ENCODE assay signal across 9 cellular contexts in genomic region chr7:104160375-104160774, GRCh38.
A peak's percentile ranks its signal among the peaks of the same experiment; 100 is the strongest.
DNase-seq lines count a peak whose midpoint lies in the region; ATAC-seq and TF ChIP-seq lines count a peak whose summit lies in the region.
"Had no signal": no experiment of that assay in that cellular context is flagged by ENCODE, and none has a peak within 500 bp of the region (broad histone marks: within the 10 kb centered on the region; RNA-seq: fewer than 3 reads in every experiment).

No MANE protein-coding gene starts in this region.

- DNase-seq in GM06990 (ENCODE audit: extremely low read depth, insufficient read length) (no peak), OCI-M1 (lab: John Stamatoyannopoulos, UW) (peak; percentile 83), fibroblast of peridontal ligament (ENCODE audit: extremely low read depth) (peak; percentile 68), activated T-cell treated with anti-CD3 and anti-CD28 coated beads for 4 hours (no peak), NCI-H226 (no peak)
- DNase-seq in stimulated activated CD4-positive, alpha-beta T cell treated with anti-CD3 and anti-CD28 coated beads, Interleukin-2, amount 100 ng/mL, for 48 hours = no peak
- DNase-seq: stimulated activated CD8-positive, alpha-beta memory T cell treated with anti-CD3 and anti-CD28 coated beads, Interleukin-4, amount 100 ng/mL, for 48 hours had no signal

- H3K36me3 ChIP-seq in GM06990 (ENCODE audit: control insufficient read depth, insufficient read depth, low read length) = no peaks in the 10 kb centered on the region; the same call in 1 of the 2 replicates

- no peak for ATAC-seq in GM19395 (IDR thresholded peaks at IDR 0.05; ENCODE audit: unreplicated experiment)

- no peaks in the 10 kb centered on the region for H3K27me3 ChIP-seq in GM06990 (replicated peaks; ENCODE audit: control insufficient read depth, insufficient read depth, low read length)

- TF ChIP-seq CTCF in 22Rv1 (IDR thresholded peaks at IDR 0.05) = peak; percentile 69
- peak; percentile 20 for TF ChIP-seq CTCF in GM06990 (IDR thresholded peaks at IDR 0.05; ENCODE audit: insufficient read depth, low read length, poor library complexity, severe bottlenecking)

- H3K4me3 ChIP-seq in GM06990 (replicated peaks; ENCODE audit: low read depth, low read length) = no peak overlapping the region

- no peak overlapping the region for H3K27ac ChIP-seq in 22Rv1

Comparison
In these comparisons a context has a peak if more than half of its experiments do, and no peak if none do; other contexts are left out.
1. DNase-seq: peak in OCI-M1 (single experiment) and fibroblast of peridontal ligament (single experiment); none in GM06990 (single experiment), stimulated activated CD4-positive, alpha-beta T cell treated with anti-CD3 and anti-CD28 coated beads, Interleukin-2, amount 100 ng/mL, for 48 hours (0 of 2), activated T-cell treated with anti-CD3 and anti-CD28 coated beads for 4 hours (single experiment) and NCI-H226 (single experiment).